26 cellular contexts compared by ENCODE assay signal in the genomic region with DNA sequence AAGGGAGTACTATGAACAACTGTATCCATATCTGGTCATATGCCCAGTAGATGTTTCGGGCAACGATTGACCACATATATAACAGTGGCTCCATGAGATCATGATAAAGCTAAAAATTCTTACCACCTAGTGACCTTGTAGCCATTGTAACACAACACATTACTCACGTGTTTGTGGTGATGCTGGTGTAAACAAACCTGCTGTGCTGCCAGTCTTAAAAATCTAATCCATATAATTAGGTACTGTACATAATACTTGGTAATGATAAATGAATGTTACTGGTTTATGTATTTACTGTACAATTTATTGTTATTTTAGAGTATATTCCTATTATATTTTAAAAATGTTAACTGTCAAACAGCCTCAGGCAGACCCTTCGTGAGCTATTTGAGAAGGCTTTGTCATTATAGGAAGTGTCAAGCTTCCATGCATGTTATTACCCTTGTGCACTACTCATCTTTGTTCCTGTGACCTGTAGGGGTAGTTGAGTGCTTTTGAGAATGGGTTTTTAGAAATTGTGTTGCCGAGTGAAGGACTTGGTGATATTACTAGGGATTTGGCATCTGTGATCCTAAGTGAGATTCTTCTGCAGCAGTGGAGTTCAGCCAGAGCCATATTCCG. TPM values are rescaled to one million over a fixed set of nuclear protein-coding genes. Genes with fewer than 3 reads are reported as not detected.
DNase-seq lines count a peak whose midpoint lies in the region; ATAC-seq, FAIRE-seq and TF ChIP-seq lines count a peak whose summit lies in the region.
"Had no signal": no experiment of that assay in that cellular context is flagged by ENCODE, and none has a peak within 500 bp of the region (broad histone marks: within the 10 kb centered on the region; RNA-seq: fewer than 3 reads in every experiment).

No MANE protein-coding gene starts in this region.

- TF ChIP-seq RAD21 in K562 (CRISPR knock-in tag; conservative IDR thresholded peaks at IDR 0.05 in 1 of 2, IDR thresholded peaks at IDR 0.05 in 1 of 2) = no peak

- H3K36me3 Mint-ChIP-seq in nephron progenitor cell (ENCODE audit: low read depth) = peaks cover 42% of the 10 kb centered on the region

- no peak overlapping the region for H3K9ac ChIP-seq in K562 (ENCODE audit: insufficient read depth in 1 of 2, low read depth in 2 of 2, low read length in 2 of 2)
- H3K9ac ChIP-seq: SK-N-SH had no signal

- H3K9me1 ChIP-seq in K562 (ENCODE audit: control insufficient read depth, insufficient read depth, low read length) = no peaks in the 10 kb centered on the region

- 71% methylated on average over 6 of the region's 6 CpGs for WGBS in K562 (ENCODE audit: insufficient coverage, low coverage, missing lambda C conversion rate)

- CTCF ChIA-PET in K562 (lab: Yijun Ruan, JAX; ENCODE audit: low intra/inter-chr PET ratio) = no interaction called here

- DNase-seq in NCI-H2227 (lab: John Stamatoyannopoulos, UW; ENCODE audit: unreplicated experiment) (peak; percentile 14), NCI-H2227 treated with DMSO at 0.1 percent for 48 hours (lab: John Stamatoyannopoulos, UW) (no peak), NCI-H69 (lab: John Stamatoyannopoulos, UW) (peak; percentile 36), K562 (ENCODE audit: extremely low read depth in 1 of 4, low spot score in 3 of 4) (no peak), nephron progenitor cell (no peak), AG20443 (ENCODE audit: low spot score) (no peak), NCI-H187 (lab: John Stamatoyannopoulos, UW) (no peak)
- DNase-seq in stimulated activated CD4-positive, alpha-beta T cell treated with anti-CD3 and anti-CD28 coated beads, Interleukin-2, amount 100 ng/mL, for 48 hours = no peak
- DNase-seq: 8988T, AML-193, EL, GF-D8, H7, HFFc6, MM.1S, NCI-H1092 treated with DMSO at 0.1 percent for 48 hours, NCI-H1436 treated with DMSO at 0.1 percent for 48 hours, NCI-H2029, NCI-H510A, NCI-H748 treated with DMSO at 0.1 percent for 48 hours, PC-9, SHP77 treated with DMSO at 0.1 percent for 48 hours, SK-N-SH had no signal

- no peak overlapping the region for H3K4me3 ChIP-seq in K562
- H3K4me3 ChIP-seq: PC-9 had no signal

- peaks cover 17% of the 10 kb centered on the region for H3K4me1 Mint-ChIP-seq in nephron progenitor cell

- H2AFZ ChIP-seq in K562 (ENCODE audit: low read depth, low read length) = no peak overlapping the region
- H2AFZ ChIP-seq: PC-9 had no signal

- H3K27me3 Mint-ChIP-seq in nephron progenitor cell (ENCODE audit: low read depth, poor library complexity) = no peaks in the 10 kb centered on the region

- H3K27ac Mint-ChIP-seq in nephron progenitor cell = peak overlapping the region; percentile 37
- H3K27ac Mint-ChIP-seq: HFFc6 had no signal

- no peak overlapping the region for H3K4me3 Mint-ChIP-seq in nephron progenitor cell
- H3K4me3 Mint-ChIP-seq: HFFc6 had no signal

- TF ChIP-seq CTCF in K562 (IDR thresholded peaks at IDR 0.05 in 2 of 3, conservative IDR thresholded peaks at IDR 0.05 in 1 of 3; ENCODE audit: insufficient read depth in 2 of 3, low read depth in 1 of 3, low read length in 3 of 3) (no peak), nephron progenitor cell (IDR thresholded peaks at IDR 0.05) (no peak)

- no peak; the same call in 2 of the 3 replicates for ATAC-seq in K562

- no TSS peak for BruUV-seq in K562 (replicated peaks; lab: Mats Ljungman, UMichigan)

- no peak overlapping the region for H3K4me2 ChIP-seq in K562 (ENCODE audit: insufficient read depth, low read length)
- H3K4me2 ChIP-seq: PC-9, SK-N-SH had no signal

- no peak overlapping the region for H3K27ac ChIP-seq in K562 (ENCODE audit: extremely low read depth, low read depth, low read length)
- H3K27ac ChIP-seq: C4-2B, PC-9, RWPE1 had no signal

- TF ChIP-seq EP300 in K562 (IDR thresholded peaks at IDR 0.05; ENCODE audit: low read length) = no peak

- no peaks in the 10 kb centered on the region for H3K27me3 ChIP-seq in K562 (ENCODE audit: control insufficient read depth in 2 of 2, insufficient read depth in 2 of 2, low read length in 2 of 2)

- no peaks in the 10 kb centered on the region for H3K9me3 ChIP-seq in K562 (replicated peaks; ENCODE audit: control insufficient read depth, insufficient read depth, low read depth, low read length)
- H3K9me3 ChIP-seq: SK-N-SH had no signal

- in situ Hi-C loops in K562 (cut with MboI) = no loop called here

- no peak for FAIRE-seq in K562 (lab: Jason Lieb, UNC)
- FAIRE-seq: D721Med had no signal

- H3K9me3 Mint-ChIP-seq in nephron progenitor cell = no peaks in the 10 kb centered on the region
- H3K9me3 Mint-ChIP-seq: HFFc6 had no signal

- intact Hi-C loops in K562 (cut with micrococcal nuclease) = no loop called here

- peaks cover 3 to 7% of the 10 kb centered on the region in 2 experiments; a peak in 1 of 5 replicates for H3K4me1 ChIP-seq in K562 (replicated peaks in 1 of 2; ENCODE audit: control insufficient read depth in 2 of 2, insufficient read depth in 2 of 2, low read length in 2 of 2)

- peaks cover 26% of the 10 kb centered on the region; the same call in 1 of the 3 replicates for H3K36me3 ChIP-seq in K562 (ENCODE audit: control insufficient read depth, insufficient read depth, low read length)

- no peak for TF ChIP-seq POLR2A in K562 (conservative IDR thresholded peaks at IDR 0.05)

- peaks cover 14% of the 10 kb centered on the region; the same call in 1 of the 3 replicates for H3K79me2 ChIP-seq in K562 (ENCODE audit: control insufficient read depth, insufficient read depth, low read length)

- no peaks in the 10 kb centered on the region for H4K20me1 ChIP-seq in K562 (replicated peaks; ENCODE audit: control insufficient read depth, insufficient read depth, low read length)

- POLR2A ChIA-PET in K562 (lab: Yijun Ruan, JAX) = interaction anchor here (0.7 to 3.6 kb wide), 2 partner anchors 10 to 18 kb away, joined by 4 to 15 read pairs; no protein-coding TSS in a partner anchor

TF ChIP-seq in K562, 482 proteins besides CTCF, POLR2A, EP300 and RAD21:
- TF ChIP-seq ZNF699 (CRISPR knock-in tag; IDR thresholded peaks at IDR 0.05; ENCODE audit: insufficient replicate concordance) (no peak), JUNB (CRISPR knock-in tag; conservative IDR thresholded peaks at IDR 0.05) (no peak), ZNF324 (CRISPR knock-in tag; IDR thresholded peaks at IDR 0.05) (no peak), BHLHE40 (IDR thresholded peaks at IDR 0.05; ENCODE audit: low read length) (0 out of 2 replicates have a peak, but pooled peaks have one; percentile 14)
- TF ChIP-seq, protein P1, sequence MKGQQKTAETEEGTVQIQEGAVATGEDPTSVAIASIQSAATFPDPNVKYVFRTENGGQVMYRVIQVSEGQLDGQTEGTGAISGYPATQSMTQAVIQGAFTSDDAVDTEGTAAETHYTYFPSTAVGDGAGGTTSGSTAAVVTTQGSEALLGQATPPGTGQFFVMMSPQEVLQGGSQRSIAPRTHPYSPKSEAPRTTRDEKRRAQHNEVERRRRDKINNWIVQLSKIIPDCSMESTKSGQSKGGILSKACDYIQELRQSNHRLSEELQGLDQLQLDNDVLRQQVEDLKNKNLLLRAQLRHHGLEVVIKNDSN (CRISPR knock-in tag; IDR thresholded peaks at IDR 0.05) = no peak
- TF ChIP-seq, protein P2, sequence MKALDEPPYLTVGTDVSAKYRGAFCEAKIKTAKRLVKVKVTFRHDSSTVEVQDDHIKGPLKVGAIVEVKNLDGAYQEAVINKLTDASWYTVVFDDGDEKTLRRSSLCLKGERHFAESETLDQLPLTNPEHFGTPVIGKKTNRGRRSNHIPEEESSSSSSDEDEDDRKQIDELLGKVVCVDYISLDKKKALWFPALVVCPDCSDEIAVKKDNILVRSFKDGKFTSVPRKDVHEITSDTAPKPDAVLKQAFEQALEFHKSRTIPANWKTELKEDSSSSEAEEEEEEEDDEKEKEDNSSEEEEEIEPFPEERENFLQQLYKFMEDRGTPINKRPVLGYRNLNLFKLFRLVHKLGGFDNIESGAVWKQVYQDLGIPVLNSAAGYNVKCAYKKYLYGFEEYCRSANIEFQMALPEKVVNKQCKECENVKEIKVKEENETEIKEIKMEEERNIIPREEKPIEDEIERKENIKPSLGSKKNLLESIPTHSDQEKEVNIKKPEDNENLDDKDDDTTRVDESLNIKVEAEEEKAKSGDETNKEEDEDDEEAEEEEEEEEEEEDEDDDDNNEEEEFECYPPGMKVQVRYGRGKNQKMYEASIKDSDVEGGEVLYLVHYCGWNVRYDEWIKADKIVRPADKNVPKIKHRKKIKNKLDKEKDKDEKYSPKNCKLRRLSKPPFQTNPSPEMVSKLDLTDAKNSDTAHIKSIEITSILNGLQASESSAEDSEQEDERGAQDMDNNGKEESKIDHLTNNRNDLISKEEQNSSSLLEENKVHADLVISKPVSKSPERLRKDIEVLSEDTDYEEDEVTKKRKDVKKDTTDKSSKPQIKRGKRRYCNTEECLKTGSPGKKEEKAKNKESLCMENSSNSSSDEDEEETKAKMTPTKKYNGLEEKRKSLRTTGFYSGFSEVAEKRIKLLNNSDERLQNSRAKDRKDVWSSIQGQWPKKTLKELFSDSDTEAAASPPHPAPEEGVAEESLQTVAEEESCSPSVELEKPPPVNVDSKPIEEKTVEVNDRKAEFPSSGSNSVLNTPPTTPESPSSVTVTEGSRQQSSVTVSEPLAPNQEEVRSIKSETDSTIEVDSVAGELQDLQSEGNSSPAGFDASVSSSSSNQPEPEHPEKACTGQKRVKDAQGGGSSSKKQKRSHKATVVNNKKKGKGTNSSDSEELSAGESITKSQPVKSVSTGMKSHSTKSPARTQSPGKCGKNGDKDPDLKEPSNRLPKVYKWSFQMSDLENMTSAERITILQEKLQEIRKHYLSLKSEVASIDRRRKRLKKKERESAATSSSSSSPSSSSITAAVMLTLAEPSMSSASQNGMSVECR (CRISPR knock-in tag; IDR thresholded peaks at IDR 0.05) = no peak

RNA-seq across cellular contexts. Expression of a gene that starts 23.6 kb away (rescaled TPM):
- 344 and 474 TPM in 2 replicates for total RNA-seq in K562 (2011; cell fraction: chromatin; rRNA removed; ENCODE audit: low replicate concordance)
- 211 and 231 TPM in 2 replicates for total RNA-seq in K562 (2011; cell fraction: nucleolus; rRNA removed)
- 245 and 258 TPM in 2 replicates for total RNA-seq in K562 (2011; cell fraction: nucleoplasm; rRNA removed)
- total RNA-seq in K562 (2014; rRNA removed) (13.8 and 19.7 TPM in 2 replicates), K562 (2014; rRNA removed; fragmentation: Illumina TruSeq; extraction: Trizol) (14.9 and 19.1 TPM in 2 replicates), K562 (2015; rRNA removed; fragmentation: Illumina TruSeq; extraction: Trizol) (19.6 and 20.3 TPM in 2 replicates), K562 (2021) (31.1 and 32.3 TPM in 2 replicates)
- polyA plus RNA-seq in K562 (2011; rRNA removed) (34.5 and 41.3 TPM in 2 replicates), K562 (2014; fragmentation: Illumina TruSeq; extraction: Trizol) (21.3 and 23.9 TPM in 2 replicates), K562 (2014; fragmentation: Nextera tagmentation; extraction: Ambion mirVana) (1 to 10 TPM; 4.3 to 4.6 TPM), K562 (2014; rRNA removed) (30.0 and 31.1 TPM in 2 replicates)
- polyA plus RNA-seq in K562 (2011; cell fraction: cytosol; rRNA removed) = 22.5 and 24.1 TPM in 2 replicates
- polyA plus RNA-seq in K562 (2011; cell fraction: nucleus; rRNA removed) = 167 and 196 TPM in 2 replicates
- polyA plus RNA-seq in K562 (2012) = 21.7 and 36.7 TPM in 2 replicates
- polyA minus RNA-seq in K562 (2011; rRNA and poly(A)+ RNA removed) = 48.3 and 48.8 TPM in 2 replicates
- 21.6 and 23.7 TPM in 2 replicates for polyA minus RNA-seq in K562 (2011; cell fraction: cytosol; rRNA and poly(A)+ RNA removed)
- polyA minus RNA-seq in K562 (2011; cell fraction: nucleus; rRNA and poly(A)+ RNA removed) = 89.9 and 113 TPM in 2 replicates

Comparison
In these comparisons a context has a peak if more than half of its experiments do, and no peak if none do; other contexts are left out.
1. DNase-seq: peak in NCI-H2227 (single experiment) and NCI-H69 (single experiment); none in NCI-H2227 treated with DMSO at 0.1 percent for 48 hours (single experiment), K562 (0 of 4), nephron progenitor cell (single experiment), stimulated activated CD4-positive, alpha-beta T cell treated with anti-CD3 and anti-CD28 coated beads, Interleukin-2, amount 100 ng/mL, for 48 hours (0 of 2), AG20443 (single experiment) and NCI-H187 (0 of 2).